12 cellular contexts compared by ENCODE assay signal in the genomic region with DNA sequence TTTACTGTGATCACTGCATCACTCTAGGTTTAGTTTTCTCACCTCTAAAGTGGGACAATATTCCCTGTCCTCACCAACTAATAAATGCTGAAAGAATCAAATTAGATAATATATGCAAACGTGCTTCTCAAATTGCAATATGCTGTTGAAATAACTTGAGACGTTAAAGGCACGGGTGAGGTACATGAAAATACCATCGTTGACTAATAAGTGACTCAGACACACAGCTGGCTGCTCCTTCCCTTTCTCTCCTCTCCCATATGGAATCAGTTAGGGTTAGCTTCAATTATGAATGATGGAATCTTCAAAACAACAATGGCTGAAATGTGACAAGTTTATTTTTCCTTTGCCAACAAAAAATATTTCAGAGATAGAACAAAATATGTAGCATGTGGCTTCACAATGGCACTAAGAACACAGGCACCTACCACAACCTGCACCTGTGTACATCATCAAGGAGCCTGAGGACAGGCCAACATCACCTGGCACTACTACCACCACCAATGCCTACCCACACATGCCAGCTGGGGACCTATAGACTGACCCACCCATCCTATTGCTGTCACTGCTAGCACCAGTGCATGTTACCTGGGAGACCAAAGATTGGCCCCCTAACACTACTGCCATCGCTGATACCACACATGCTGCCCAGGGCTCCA. TPM values are rescaled to one million over a fixed set of nuclear protein-coding genes. Genes with fewer than 3 reads are reported as not detected.
A peak's percentile ranks its signal among the peaks of the same experiment; 100 is the strongest.
DNase-seq lines count a peak whose midpoint lies in the region; TF ChIP-seq lines count a peak whose summit lies in the region.
"Had no signal": no experiment of that assay in that cellular context is flagged by ENCODE, and none has a peak within 500 bp of the region (broad histone marks: within the 10 kb centered on the region; RNA-seq: fewer than 3 reads in every experiment).

No MANE protein-coding gene starts in this region.

- no peak overlapping the region for H3K4me3 ChIP-seq in uterus
- H3K4me3 ChIP-seq in tibial artery, result no peak overlapping the region
- H3K4me3 ChIP-seq: tibial nerve had no signal

- H3K36me3 Mint-ChIP-seq in HFFc6 (ENCODE audit: low read depth), result no peaks in the 10 kb centered on the region

- TF ChIP-seq POLR2A in uterus (IDR thresholded peaks at IDR 0.05), result no peak

- H3K4me1 Mint-ChIP-seq in HFFc6 (ENCODE audit: low read depth), result peaks cover 34% of the 10 kb centered on the region

- peaks cover 4% of the 10 kb centered on the region; the same call in 1 of the 2 replicates for H3K27me3 Mint-ChIP-seq in HFFc6 (ENCODE audit: insufficient read depth)

- peak overlapping the region; percentile 58 for H3K4me3 Mint-ChIP-seq in HFFc6

- H3K27ac Mint-ChIP-seq in HFFc6, result peak overlapping the region; percentile 74

- intact Hi-C loops in uterus (cut with DNase I; ENCODE audit: low total_unique reads) (no loop called here), tibial artery (cut with DNase I; ENCODE audit: low total_unique reads) (no loop called here)

- H3K36me3 ChIP-seq in uterus, result no peaks in the 10 kb centered on the region
- no peaks in the 10 kb centered on the region for H3K36me3 ChIP-seq in tibial artery
- H3K36me3 ChIP-seq: tibial nerve had no signal

- H3K4me1 ChIP-seq in uterus (no peaks in the 10 kb centered on the region), tibial artery (no peaks in the 10 kb centered on the region)
- H3K4me1 ChIP-seq: tibial nerve had no signal

- no peaks in the 10 kb centered on the region for H3K9me3 ChIP-seq in uterus
- no peaks in the 10 kb centered on the region for H3K9me3 ChIP-seq in tibial artery
- H3K9me3 ChIP-seq: tibial nerve had no signal

- H3K27me3 ChIP-seq in uterus (no peaks in the 10 kb centered on the region), tibial artery (peaks cover 0 to 6% of the 10 kb centered on the region in 2 donors)
- H3K27me3 ChIP-seq: tibial nerve had no signal

- H3K27ac ChIP-seq in uterus (no peak overlapping the region), tibial artery (no peak overlapping the region)
- H3K27ac ChIP-seq: tibial nerve had no signal

- H3K9me3 Mint-ChIP-seq in HFFc6, result no peaks in the 10 kb centered on the region

- peak; percentile 87 for DNase-seq in AG08395 (ENCODE audit: low spot score)
- DNase-seq in HFFc6, result peak; percentile 82
- peak; percentile 77 for DNase-seq in amniotic stem cell (lab: John Stamatoyannopoulos, UW)
- peak; percentile 20 for DNase-seq in glomerular visceral epithelial cell (ENCODE audit: extremely low spot score)
- DNase-seq in uterus, result no peak
- no peak for DNase-seq in tibial artery
- DNase-seq in activated CD4-positive, CD25-positive, alpha-beta regulatory T cell (lab: John Stamatoyannopoulos, UW), result no peak
- no peak for DNase-seq in kidney glomerular epithelial cell (lab: John Stamatoyannopoulos, UW)
- DNase-seq: KBM-7 had no signal

- TF ChIP-seq CTCF in HFFc6 (IDR thresholded peaks at IDR 0.05) (no peak), uterus (IDR thresholded peaks at IDR 0.05) (no peak), tibial artery (IDR thresholded peaks at IDR 0.05) (no peak)

RNA-seq across cellular contexts. Expression of a gene that starts 13.7 kb away (rescaled TPM):
- total RNA-seq in HFFc6 (2021; fragmentation: NEBNext Ultra II Directional; extraction: Animal tissue kit (Norgen Biotek cat#: 25700)), result not detected
- total RNA-seq in uterus, result 1 to 10 TPM in 1 of 4 donors, under 1 TPM in 1, not detected in 2; 0.07 to 1.2 TPM
- total RNA-seq: epithelial cell of proximal tubule, skeletal muscle tissue, tibial nerve had no signal

Comparison
In these comparisons a context has a peak if more than half of its experiments do, and no peak if none do; other contexts are left out.
1. DNase-seq: peak in AG08395 (single experiment), HFFc6 (single experiment), amniotic stem cell (single experiment) and glomerular visceral epithelial cell (single experiment); none in uterus (0 of 2), tibial artery (0 of 2), activated CD4-positive, CD25-positive, alpha-beta regulatory T cell (0 of 4) and kidney glomerular epithelial cell (single experiment).